In the genomic region with DNA sequence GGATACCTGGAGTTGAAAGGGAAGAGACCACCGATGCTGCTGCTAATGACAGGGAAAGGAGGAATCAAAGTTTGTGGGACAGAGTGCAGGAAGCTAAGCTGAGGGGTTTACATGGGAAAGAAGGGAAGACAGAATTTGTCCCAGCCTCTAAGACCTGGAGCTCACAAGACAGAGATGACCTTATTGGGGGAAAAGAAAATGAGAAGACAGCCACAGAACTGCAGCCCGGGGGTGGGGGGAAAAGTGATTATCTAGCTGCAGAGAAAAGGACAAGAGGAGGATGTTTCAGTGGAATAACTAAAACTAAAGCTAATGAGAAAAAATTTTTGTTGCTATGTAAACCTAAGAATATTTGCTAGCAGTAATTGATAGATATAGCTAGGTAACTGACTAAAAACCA, we compare ENCODE assay signal across 24 cellular contexts.
"Had no signal": no experiment of that assay in that cellular context is flagged by ENCODE, and none has a peak within 500 bp of the region (broad histone marks: within the 10 kb centered on the region; RNA-seq: fewer than 3 reads in every experiment).

No MANE protein-coding gene starts in this region.

- ATAC-seq: left lung; mucosa of descending colon; naive thymus-derived CD8-positive, alpha-beta T cell; T-helper 17 cell; upper lobe of right lung had no signal

- DNase-seq: activated CD4-positive, alpha-beta T cell treated with anti-CD3 and anti-CD28 coated beads, Interleukin-2, amount 50 U/mL, for 1 hour; activated CD4-positive, CD25-positive, alpha-beta regulatory T cell treated with anti-CD3 and anti-CD28 coated beads, Interleukin-2, amount 50 U/mL, for 72 hours; activated gamma-delta T cell treated with Interleukin-2 at 50 U/mL for 16 hours; anterior cingulate cortex; brain microvascular endothelial cell; central memory CD4-positive, alpha-beta T cell; foreskin melanocyte; glutamatergic neuron; hypothalamus; kidney; left lung; mammary epithelial cell; mucosa of descending colon; naive thymus-derived CD8-positive, alpha-beta T cell; sigmoid colon; stimulated activated CD4-positive, alpha-beta T cell treated with anti-CD3 and anti-CD28 coated beads, Interleukin-12 subunit alpha, Interleukin-12 subunit beta, amount 100 ng/mL, for 4 hours; stimulated activated CD4-positive, alpha-beta T cell treated with anti-CD3 and anti-CD28 coated beads, Interleukin-1b, Interleukin-23, amount 100 ng/mL, for 48 hours; stimulated activated CD8-positive, alpha-beta memory T cell treated with anti-CD3 and anti-CD28 coated beads, Interleukin-4, amount 100 ng/mL, for 48 hours; stimulated activated naive CD4-positive, alpha-beta T cell; T-helper 17 cell; upper lobe of right lung had no signal

- H3K27ac ChIP-seq: brain microvascular endothelial cell, left lung, neutrophil, parathyroid adenoma, sigmoid colon, upper lobe of right lung, VCaP had no signal

- H3K27me3 ChIP-seq: brain microvascular endothelial cell, left lung, neutrophil, sigmoid colon, upper lobe of right lung had no signal

- H2AFZ ChIP-seq: parathyroid adenoma had no signal

- H3K4me1 ChIP-seq: left lung, parathyroid adenoma, sigmoid colon, upper lobe of right lung had no signal

- H3K4me3 ChIP-seq: left lung, mucosa of descending colon, sigmoid colon, upper lobe of right lung had no signal

- H3K9me3 ChIP-seq: left lung, mucosa of descending colon, neutrophil, sigmoid colon, upper lobe of right lung had no signal

- H3K9ac ChIP-seq: parathyroid adenoma had no signal
